26 cellular contexts compared by ENCODE assay signal in the genomic region with DNA sequence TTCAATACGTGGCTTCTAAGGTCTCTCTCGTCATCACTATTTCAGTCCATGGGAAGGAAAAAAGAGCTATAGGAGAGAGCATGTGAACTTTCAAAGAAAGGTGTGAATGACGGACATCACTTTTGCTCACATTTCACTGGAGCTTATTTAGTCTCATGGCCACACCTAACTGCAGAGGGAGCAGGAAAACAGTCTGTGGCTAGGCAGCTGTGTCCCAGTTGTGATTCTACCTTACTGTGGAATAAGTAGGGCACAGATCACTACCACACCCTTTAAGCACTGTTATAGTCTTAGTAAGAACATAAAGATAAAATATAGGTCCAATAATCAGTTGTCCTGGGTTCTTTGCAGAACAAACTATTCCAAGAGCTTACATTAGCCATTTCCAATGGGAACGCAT.
"Had no signal": no experiment of that assay in that cellular context is flagged by ENCODE, and none has a peak within 500 bp of the region (broad histone marks: within the 10 kb centered on the region; RNA-seq: fewer than 3 reads in every experiment).

No MANE protein-coding gene starts in this region.

- H3K4me3 ChIP-seq: left lung, lower lobe of right lung, pancreas, prostate gland, skin epidermis, spleen, tibial nerve, vagina had no signal

- ATAC-seq: left cardiac atrium; left lung; lower lobe of right lung; naive thymus-derived CD4-positive, alpha-beta T cell; pancreas; right cardiac atrium; sciatic nerve; stimulated activated effector memory CD8-positive, alpha-beta T cell treated with anti-CD3 and anti-CD28 coated beads, Interleukin-12 subunit alpha, Interleukin-12 subunit beta, amount 100 ng/mL, for 72 hours; stimulated activated naive CD8-positive, alpha-beta T cell treated with anti-CD3 and anti-CD28 coated beads, Interleukin-15, amount 100 ng/mL, for 72 hours had no signal

- H3K9me3 ChIP-seq: left lung, lower lobe of right lung, pancreas, prostate gland, spleen, tibial nerve, vagina had no signal

- H3K27me3 ChIP-seq: left lung, pancreas, spleen, tibial nerve, vagina had no signal

- H3K36me3 ChIP-seq: left lung, lower lobe of right lung, pancreas, prostate gland, spleen, tibial nerve, vagina had no signal

- H3K36me3 Mint-ChIP-seq: naive thymus-derived CD4-positive, alpha-beta T cell; stimulated activated effector memory CD8-positive, alpha-beta T cell treated with anti-CD3 and anti-CD28 coated beads, Interleukin-12 subunit alpha, Interleukin-12 subunit beta, amount 100 ng/mL, for 72 hours had no signal

- DNase-seq: hippocampal formation; kidney glomerular epithelial cell; left cardiac atrium; left lung; lower lobe of right lung; mammary epithelial cell; mesenchymal stem cell; naive thymus-derived CD4-positive, alpha-beta T cell; nucleus accumbens; pancreas; posterior cingulate gyrus; retina; right cardiac atrium; spleen; stimulated activated CD4-positive, alpha-beta T cell treated with anti-CD3 and anti-CD28 coated beads, Interleukin-4, amount 100 ng/mL, for 24 hours; stimulated activated naive CD4-positive, alpha-beta T cell treated with Interleukin-2 at 50 U/mL for 16 hours; stimulated activated naive CD8-positive, alpha-beta T cell treated with anti-CD3 and anti-CD28 coated beads, Interleukin-15, amount 100 ng/mL, for 72 hours; substantia nigra had no signal

- H3K4me1 Mint-ChIP-seq: stimulated activated effector memory CD8-positive, alpha-beta T cell treated with anti-CD3 and anti-CD28 coated beads, Interleukin-12 subunit alpha, Interleukin-12 subunit beta, amount 100 ng/mL, for 72 hours had no signal

- H3K27ac Mint-ChIP-seq: naive thymus-derived CD4-positive, alpha-beta T cell; stimulated activated effector memory CD8-positive, alpha-beta T cell treated with anti-CD3 and anti-CD28 coated beads, Interleukin-12 subunit alpha, Interleukin-12 subunit beta, amount 100 ng/mL, for 72 hours; stimulated activated naive CD8-positive, alpha-beta T cell treated with anti-CD3 and anti-CD28 coated beads, Interleukin-15, amount 100 ng/mL, for 72 hours had no signal

- H3K27ac ChIP-seq: left lung, lower lobe of right lung, pancreas, prostate gland, skin epidermis, spleen, tibial nerve, vagina had no signal

- H3K4me3 Mint-ChIP-seq: naive thymus-derived CD4-positive, alpha-beta T cell; nephron; neural crest cell; stimulated activated effector memory CD8-positive, alpha-beta T cell treated with anti-CD3 and anti-CD28 coated beads, Interleukin-12 subunit alpha, Interleukin-12 subunit beta, amount 100 ng/mL, for 72 hours; stimulated activated naive CD8-positive, alpha-beta T cell treated with anti-CD3 and anti-CD28 coated beads, Interleukin-15, amount 100 ng/mL, for 72 hours had no signal

- H3K9me3 Mint-ChIP-seq: naive thymus-derived CD4-positive, alpha-beta T cell; nephron; neural crest cell; stimulated activated effector memory CD8-positive, alpha-beta T cell treated with anti-CD3 and anti-CD28 coated beads, Interleukin-12 subunit alpha, Interleukin-12 subunit beta, amount 100 ng/mL, for 72 hours; stimulated activated naive CD8-positive, alpha-beta T cell treated with anti-CD3 and anti-CD28 coated beads, Interleukin-15, amount 100 ng/mL, for 72 hours had no signal
